In the genomic region with DNA sequence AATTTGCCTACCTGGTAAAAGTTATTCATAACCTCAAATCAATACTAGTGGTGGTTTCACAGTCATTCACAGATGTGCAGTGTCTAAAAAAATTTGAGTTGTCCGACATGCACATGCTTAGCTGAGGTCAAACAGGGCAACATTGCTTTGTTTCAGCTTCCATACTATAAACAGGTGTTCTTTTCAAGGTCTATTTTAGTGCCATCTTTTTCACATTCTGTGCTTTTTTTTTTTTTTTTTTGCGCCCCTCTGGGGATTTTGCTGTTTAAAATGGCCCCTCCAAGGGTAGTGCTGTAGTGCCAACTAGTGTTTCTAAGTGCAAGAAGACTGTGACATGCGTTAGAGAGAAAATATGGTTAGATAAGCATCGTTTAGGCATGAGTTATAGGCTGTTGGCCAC, we compare ENCODE assay signal across 18 cellular contexts. TPM values are rescaled to one million over a fixed set of nuclear protein-coding genes. Genes with fewer than 3 reads are reported as not detected.
DNase-seq lines count a peak whose midpoint lies in the region; ATAC-seq, FAIRE-seq and TF ChIP-seq lines count a peak whose summit lies in the region.
"Had no signal": no experiment of that assay in that cellular context is flagged by ENCODE, and none has a peak within 500 bp of the region (broad histone marks: within the 10 kb centered on the region; RNA-seq: fewer than 3 reads in every experiment).

No MANE protein-coding gene starts in this region.

- no peaks in the 10 kb centered on the region for H3K9me3 ChIP-seq in pancreas
- H3K9me3 ChIP-seq: neutrophil, thoracic aorta had no signal

- no peak for TF ChIP-seq CTCF in pancreas (IDR thresholded peaks at IDR 0.05)

- H3K4me1 Mint-ChIP-seq in stimulated activated memory B cell treated with anti-CD40 and anti-IgM and Interleukin-4, amounts not matched to agents 10 μg/mL and 1 μg/mL and 100 μg/mL, for 72 hours, result peaks cover 43% of the 10 kb centered on the region

- no peaks in the 10 kb centered on the region for H3K27me3 Mint-ChIP-seq in stimulated activated memory B cell treated with anti-CD40 and anti-IgM and Interleukin-4, amounts not matched to agents 10 μg/mL and 1 μg/mL and 100 μg/mL, for 72 hours
- H3K27me3 Mint-ChIP-seq: activated CD4-positive, alpha-beta T cell treated with anti-CD3 and anti-CD28 coated beads, Interleukin-2, amount 10 ng/mL, durations not matched to agents 7 days and 5 days had no signal

- H3K4me3 Mint-ChIP-seq in stimulated activated memory B cell treated with anti-CD40 and anti-IgM and Interleukin-4, amounts not matched to agents 10 μg/mL and 1 μg/mL and 100 μg/mL, for 72 hours, result no peak overlapping the region
- H3K4me3 Mint-ChIP-seq: activated CD4-positive, alpha-beta T cell treated with anti-CD3 and anti-CD28 coated beads, Interleukin-2, amount 10 ng/mL, durations not matched to agents 7 days and 5 days had no signal

- H3K27ac ChIP-seq in pancreas, result no peak overlapping the region
- H3K27ac ChIP-seq: 22Rv1, neutrophil, thoracic aorta had no signal

- no peaks in the 10 kb centered on the region for H3K4me1 ChIP-seq in pancreas

- no peak overlapping the region for H3K4me3 ChIP-seq in pancreas
- H3K4me3 ChIP-seq: thoracic aorta had no signal

- peaks cover 46% of the 10 kb centered on the region for H3K36me3 Mint-ChIP-seq in stimulated activated memory B cell treated with anti-CD40 and anti-IgM and Interleukin-4, amounts not matched to agents 10 μg/mL and 1 μg/mL and 100 μg/mL, for 72 hours

- WGBS in pancreas, 2 donors, result 78 to 87% methylated on average over 4 of the region's 4 CpGs

- no peak for FAIRE-seq in pancreas (lab: Jason Lieb, UNC)
- FAIRE-seq: endothelial cell of umbilical vein, islet of Langerhans had no signal

- peaks cover 0 to 22% (median 12%) of the 10 kb centered on the region in 3 donors for H3K36me3 ChIP-seq in pancreas

- H3K27me3 ChIP-seq in pancreas, result no peaks in the 10 kb centered on the region
- H3K27me3 ChIP-seq: neutrophil had no signal

- ATAC-seq in GM21717 (IDR thresholded peaks at IDR 0.05; ENCODE audit: unreplicated experiment) (peak; percentile 94), HG03175 (IDR thresholded peaks at IDR 0.05; ENCODE audit: unreplicated experiment) (peak; percentile 92), pancreas (no peak)
- no peak for ATAC-seq in stimulated activated memory B cell treated with anti-CD40 and anti-IgM and Interleukin-4, amounts not matched to agents 10 μg/mL and 1 μg/mL and 100 μg/mL, for 72 hours

- H3K9me3 Mint-ChIP-seq in stimulated activated memory B cell treated with anti-CD40 and anti-IgM and Interleukin-4, amounts not matched to agents 10 μg/mL and 1 μg/mL and 100 μg/mL, for 72 hours, result no peaks in the 10 kb centered on the region
- H3K9me3 Mint-ChIP-seq: activated CD4-positive, alpha-beta T cell treated with anti-CD3 and anti-CD28 coated beads, Interleukin-2, amount 10 ng/mL, durations not matched to agents 7 days and 5 days had no signal

- intact Hi-C loops in pancreas (cut with DNase I), result no loop called here

- H3K27ac Mint-ChIP-seq in stimulated activated memory B cell treated with anti-CD40 and anti-IgM and Interleukin-4, amounts not matched to agents 10 μg/mL and 1 μg/mL and 100 μg/mL, for 72 hours, result peak overlapping the region; percentile 40
- H3K27ac Mint-ChIP-seq: activated CD4-positive, alpha-beta T cell treated with anti-CD3 and anti-CD28 coated beads, Interleukin-2, amount 10 ng/mL, durations not matched to agents 7 days and 5 days had no signal

- DNase-seq in NCI-H2171 treated with DMSO at 0.1 percent for 48 hours (lab: John Stamatoyannopoulos, UW), result peak; percentile 2
- DNase-seq in NCI-H2171 (lab: John Stamatoyannopoulos, UW), result no peak
- no peak for DNase-seq in ureter (ENCODE audit: low spot score)
- no peak for DNase-seq in SW 1271 (lab: John Stamatoyannopoulos, UW)
- DNase-seq in pancreas, result no peak
- DNase-seq: activated CD4-positive, alpha-beta T cell treated with anti-CD3 and anti-CD28 coated beads, Interleukin-2, amount 10 ng/mL, durations not matched to agents 7 days and 5 days; amygdala; NCI-H2107; SHP77 treated with DMSO at 0.1 percent for 48 hours; stimulated activated CD4-positive, alpha-beta T cell treated with anti-CD3 and anti-CD28 coated beads, Interleukin-2, amount 100 ng/mL, for 48 hours had no signal

RNA-seq across cellular contexts. Expression of a gene that starts 14.5 kb away (rescaled TPM):
- total RNA-seq in ureter (31.1 TPM), pancreas (10 to 100 TPM in 4 of 6 donors, 1 to 10 TPM in 2; 5.7 to 17.8 (median 11.8) TPM)
- 1 to 10 TPM; 5.0 to 9.7 TPM for polyA plus RNA-seq in pancreas

RNA-seq across cellular contexts. Expression of a gene that starts 20.3 kb away (rescaled TPM):
- total RNA-seq in ureter (78.5 TPM), pancreas (10 to 100 TPM; 15.9 to 27.4 (median 22.7) TPM)
- 10 to 100 TPM; 21.4 to 28.7 TPM for polyA plus RNA-seq in pancreas

Comparison
In these comparisons a context has a peak if more than half of its experiments do, and no peak if none do; other contexts are left out.
1. ATAC-seq: peak in GM21717 (single experiment) and HG03175 (single experiment); none in stimulated activated memory B cell treated with anti-CD40 and anti-IgM and Interleukin-4, amounts not matched to agents 10 μg/mL and 1 μg/mL and 100 μg/mL, for 72 hours (single experiment) and pancreas (0 of 4).